Comparison of ENCODE assay signal across 19 cellular contexts in the genomic region with DNA sequence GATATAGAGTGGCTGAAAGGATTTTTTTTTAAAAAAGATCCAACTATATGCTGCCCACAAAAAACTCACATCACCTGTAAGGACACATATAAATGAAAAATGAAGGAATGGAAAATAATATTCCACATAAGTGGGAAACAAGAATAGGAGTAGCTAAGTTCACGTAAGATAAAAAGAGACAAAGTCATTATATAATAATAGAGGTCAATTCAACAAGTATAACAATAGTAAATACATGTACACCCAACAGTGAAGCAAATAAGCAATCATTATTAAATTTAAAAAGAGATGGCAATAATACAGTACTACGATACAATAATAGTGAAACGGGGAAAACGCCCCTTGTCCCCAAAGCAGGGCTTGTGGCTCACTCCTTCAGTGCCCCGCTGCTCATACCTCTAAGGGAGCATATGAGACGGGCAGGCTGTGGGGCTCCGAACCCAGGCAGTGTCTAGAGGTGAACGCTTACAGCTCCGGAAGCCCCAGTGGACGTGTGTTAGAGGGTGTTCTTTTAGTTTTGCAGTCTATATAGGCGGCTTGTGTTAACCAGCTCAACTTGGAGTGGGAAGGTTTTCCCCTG. TPM values are rescaled to one million over a fixed set of nuclear protein-coding genes. Genes with fewer than 3 reads are reported as not detected.
DNase-seq lines count a peak whose midpoint lies in the region; ATAC-seq and TF ChIP-seq lines count a peak whose summit lies in the region.
"Had no signal": no experiment of that assay in that cellular context is flagged by ENCODE, and none has a peak within 500 bp of the region (broad histone marks: within the 10 kb centered on the region; RNA-seq: fewer than 3 reads in every experiment).

No MANE protein-coding gene starts in this region.

- no peak overlapping the region for H3K14ac ChIP-seq in trophoblast cell (ENCODE audit: low read length)

- H3K27ac Mint-ChIP-seq in GM23338 (0 out of 2 replicates have a peak overlapping the region, but pooled peaks have one; percentile 70), WTC11 (no peak overlapping the region)
- H3K27ac Mint-ChIP-seq: CD8-positive, alpha-beta memory T cell had no signal

- no peak overlapping the region for H3K4ac ChIP-seq in trophoblast cell (ENCODE audit: low read depth, low read length)

- CTCF ChIA-PET in WTC11 (lab: Charles Lee), result interaction anchor here (0.7 kb wide), 1 partner anchor 182 kb away, joined by 5 read pairs; no protein-coding TSS in a partner anchor

- H3K4me2 ChIP-seq in GM23338, result peak overlapping the region; percentile 82
- H3K4me2 ChIP-seq in trophoblast cell (ENCODE audit: low read length), result peak overlapping the region; percentile 42

- H3F3A ChIP-seq in GM23338 (replicated peaks; ENCODE audit: low read depth), result no peaks in the 10 kb centered on the region

- H2AFZ ChIP-seq in GM23338 (peak overlapping the region; percentile 54; the same call in 1 of the 2 replicates), trophoblast cell (ENCODE audit: insufficient read depth, low read length, poor library complexity) (no peak overlapping the region)

- H3K27me3 ChIP-seq in GM23338 (ENCODE audit: insufficient read depth) (peaks cover 9% of the 10 kb centered on the region), iPS-18a (ENCODE audit: control insufficient read depth, insufficient read depth, low read length) (no peaks in the 10 kb centered on the region), trophoblast cell (ENCODE audit: insufficient read depth, low read length) (no peaks in the 10 kb centered on the region)
- H3K27me3 ChIP-seq: BE2C had no signal

- H2BK12ac ChIP-seq in trophoblast cell (ENCODE audit: low read length), result no peak overlapping the region

- no peak overlapping the region for H3K18ac ChIP-seq in trophoblast cell (ENCODE audit: low read length)

- no peaks in the 10 kb centered on the region for H4K20me1 ChIP-seq in GM23338 (replicated peaks; ENCODE audit: insufficient read depth)

- peak overlapping the region; percentile 58 for H3K4me3 ChIP-seq in GM23338
- H3K4me3 ChIP-seq in iPS-18a (ENCODE audit: low read length), result peak overlapping the region; percentile 68
- no peak overlapping the region for H3K4me3 ChIP-seq in trophoblast cell (ENCODE audit: low read depth, low read length)

- peak overlapping the region; percentile 69 for H3K4me3 Mint-ChIP-seq in GM23338
- peak overlapping the region; percentile 56 for H3K4me3 Mint-ChIP-seq in WTC11
- H3K4me3 Mint-ChIP-seq: CD8-positive, alpha-beta memory T cell had no signal

- H3K36me3 Mint-ChIP-seq in GM23338 (ENCODE audit: low read depth) (no peaks in the 10 kb centered on the region), WTC11 (peaks cover 2% of the 10 kb centered on the region; the same call in 1 of the 2 replicates)

- no peaks in the 10 kb centered on the region for H3K79me2 ChIP-seq in GM23338 (replicated peaks; ENCODE audit: insufficient read depth)
- H3K79me2 ChIP-seq in trophoblast cell (ENCODE audit: control insufficient read depth, insufficient read depth, low read length, poor library complexity), result no peaks in the 10 kb centered on the region

- no CpG with 5 or more reads among the region's 11 CpGs for WGBS in trophoblast cell (ENCODE audit: extremely low coverage, insufficient coverage, insufficient read length)

- DNase-seq in GM23338 (ENCODE audit: low spot score), result no peak
- DNase-seq in WTC11 (ENCODE audit: low spot score), result no peak
- DNase-seq in trophoblast cell, result no peak
- no peak for DNase-seq in hippocampal formation (lab: John Stamatoyannopoulos, UW)
- DNase-seq in GM10266 (ENCODE audit: extremely low spot score), result no peak
- DNase-seq: BE2C; CD8-positive, alpha-beta memory T cell; DMS 273 treated with DMSO at 0.1 percent for 48 hours; HCEC 1CT; NCI-H146; NCI-H226; NCI-H526 treated with DMSO at 0.1 percent for 48 hours; NK-92 treated with Interleukin-12 subunit alpha and Interleukin-12 subunit beta, amount 100 ng/mL, for 24 hours; PC-3 had no signal

- H3K9me3 ChIP-seq in iPS-18a (ENCODE audit: control insufficient read depth, low read depth, low read length) (no peaks in the 10 kb centered on the region), trophoblast cell (ENCODE audit: insufficient read depth, low read depth, low read length) (peaks cover 5% of the 10 kb centered on the region)
- H3K9me3 ChIP-seq: BE2C had no signal

- H3K9ac ChIP-seq in iPS-18a (ENCODE audit: low read length), result no peak overlapping the region
- no peak overlapping the region for H3K9ac ChIP-seq in trophoblast cell (ENCODE audit: low read length)

- H2AK5ac ChIP-seq in trophoblast cell (ENCODE audit: low read length), result no peak overlapping the region

- H3K4me1 ChIP-seq in GM23338 (ENCODE audit: insufficient read depth) (0 out of 2 replicates have a peak, but pooled peaks cover 6% of the 10 kb centered on the region), iPS-18a (ENCODE audit: control insufficient read depth, low read depth, low read length) (peaks cover 10% of the 10 kb centered on the region), trophoblast cell (ENCODE audit: control insufficient read depth in 1 of 2, insufficient read depth in 2 of 2, low read length in 2 of 2) (no peaks in the 10 kb centered on the region)
- H3K4me1 ChIP-seq: BE2C had no signal

- H3K4me1 Mint-ChIP-seq in GM23338 (peaks cover 10% of the 10 kb centered on the region), WTC11 (peaks cover 12% of the 10 kb centered on the region)
- H3K4me1 Mint-ChIP-seq: CD8-positive, alpha-beta memory T cell had no signal

- no peaks in the 10 kb centered on the region for H3K79me1 ChIP-seq in trophoblast cell (ENCODE audit: low read length)

- H4K12ac ChIP-seq in trophoblast cell (ENCODE audit: low read depth, low read length), result no peak overlapping the region

- no peak overlapping the region for H2BK120ac ChIP-seq in trophoblast cell (ENCODE audit: insufficient read depth, low read length, poor library complexity)

- no peak overlapping the region for H4K91ac ChIP-seq in trophoblast cell (ENCODE audit: low read depth, low read length)

- TF ChIP-seq CTCF in GM23338 (conservative IDR thresholded peaks at IDR 0.05; ENCODE audit: low read depth in 2 of 2) (no peak), WTC11 (IDR thresholded peaks at IDR 0.05) (no peak), GM10266 (IDR thresholded peaks at IDR 0.05; ENCODE audit: control insufficient read depth, insufficient read depth, low read depth, missing control alignments) (no peak)

- peaks cover 5% of the 10 kb centered on the region for H3K9me3 Mint-ChIP-seq in GM23338
- H3K9me3 Mint-ChIP-seq in WTC11, result peaks cover 14% of the 10 kb centered on the region

- ATAC-seq in GM23338, result peak; percentile 67
- peak; percentile 54; the same call in 1 of the 2 replicates for ATAC-seq in WTC11
- no peak for ATAC-seq in GM21825 (IDR thresholded peaks at IDR 0.05; ENCODE audit: unreplicated experiment)
- no peak for ATAC-seq in GM18907 (IDR thresholded peaks at IDR 0.05; ENCODE audit: unreplicated experiment)
- ATAC-seq: PC-3 had no signal

- H3K23ac ChIP-seq in trophoblast cell (ENCODE audit: low read length), result no peak overlapping the region

- H3K36me3 ChIP-seq in GM23338 (ENCODE audit: insufficient read depth), result no peaks in the 10 kb centered on the region
- H3K36me3 ChIP-seq in iPS-18a (ENCODE audit: control insufficient read depth, low read depth, low read length), result no peaks in the 10 kb centered on the region
- no peaks in the 10 kb centered on the region for H3K36me3 ChIP-seq in trophoblast cell (ENCODE audit: control insufficient read depth in 1 of 2, insufficient read depth in 2 of 2, low read length in 2 of 2)
- H3K36me3 ChIP-seq: BE2C had no signal

- H3K27ac ChIP-seq in GM23338 (ENCODE audit: low read depth) (no peak overlapping the region), iPS-18a (ENCODE audit: low read length) (no peak overlapping the region), trophoblast cell (ENCODE audit: low read depth, low read length) (no peak overlapping the region)

- H2BK5ac ChIP-seq in trophoblast cell (ENCODE audit: low read depth, low read length, poor library complexity), result no peak overlapping the region

- no peaks in the 10 kb centered on the region for H3K9me2 ChIP-seq in GM23338 (ENCODE audit: insufficient read depth)

- H4K8ac ChIP-seq in trophoblast cell (ENCODE audit: low read depth, low read length), result no peak overlapping the region

- POLR2A ChIA-PET in WTC11 (lab: Charles Lee), result no interaction called here

- H3K27me3 Mint-ChIP-seq in GM23338 (ENCODE audit: insufficient read depth, low read depth, poor library complexity) (peaks cover 11% of the 10 kb centered on the region), WTC11 (ENCODE audit: low read depth) (peaks cover 15% of the 10 kb centered on the region)

TF ChIP-seq in WTC11, 78 proteins besides CTCF, POLR2A, EP300 and RAD21 (continues in another document):
- no peak for TF ChIP-seq NR1H2 (CRISPR knock-in tag; IDR thresholded peaks at IDR 0.05)
- no peak for TF ChIP-seq SOX15 (CRISPR knock-in tag; IDR thresholded peaks at IDR 0.05)

RNA-seq across cellular contexts. Expression of gene BTNL9, which starts 12.5 kb away (rescaled TPM):
- 2.8 and 3.4 TPM in 2 replicates for total RNA-seq in GM23338 (2014; rRNA removed; shearing (Covaris generic))
- polyA plus RNA-seq in GM23338 (2016; fragmentation: Nextera tagmentation; extraction: Ambion mirVana), result 0.21 and 0.37 TPM in 2 replicates
- total RNA-seq in WTC11 (2021), result 1.6 to 3.4 TPM (median 1.8 TPM) in 3 replicates
- polyA plus RNA-seq in trophoblast cell (2013), result 0.03 and 0.12 TPM in 2 replicates
- total RNA-seq: CD8-positive, alpha-beta memory T cell had no signal
- polyA plus RNA-seq: CD8-positive, alpha-beta memory T cell had no signal

RNA-seq across cellular contexts. Expression of gene BTNL3, which starts 38.9 kb away (rescaled TPM):
- total RNA-seq in GM23338 (2014; rRNA removed; shearing (Covaris generic)), result not detected in 2 replicates
- 0.08 TPM in 1 of 2 replicates, not detected in the other for polyA plus RNA-seq in GM23338 (2016; fragmentation: Nextera tagmentation; extraction: Ambion mirVana)
- not detected in 3 replicates for total RNA-seq in WTC11 (2021)
- polyA plus RNA-seq in trophoblast cell (2013), result not detected in 2 replicates
- total RNA-seq: CD8-positive, alpha-beta memory T cell; Daoy; HT-29; PC-3 had no signal
- polyA plus RNA-seq: CD8-positive, alpha-beta memory T cell had no signal

Comparison
In these comparisons a context has a peak if more than half of its experiments do, and no peak if none do; other contexts are left out.
1. ATAC-seq: peak in GM23338 (single experiment) and WTC11 (single experiment); none in GM21825 (single experiment) and GM18907 (single experiment).